In the genomic region with DNA sequence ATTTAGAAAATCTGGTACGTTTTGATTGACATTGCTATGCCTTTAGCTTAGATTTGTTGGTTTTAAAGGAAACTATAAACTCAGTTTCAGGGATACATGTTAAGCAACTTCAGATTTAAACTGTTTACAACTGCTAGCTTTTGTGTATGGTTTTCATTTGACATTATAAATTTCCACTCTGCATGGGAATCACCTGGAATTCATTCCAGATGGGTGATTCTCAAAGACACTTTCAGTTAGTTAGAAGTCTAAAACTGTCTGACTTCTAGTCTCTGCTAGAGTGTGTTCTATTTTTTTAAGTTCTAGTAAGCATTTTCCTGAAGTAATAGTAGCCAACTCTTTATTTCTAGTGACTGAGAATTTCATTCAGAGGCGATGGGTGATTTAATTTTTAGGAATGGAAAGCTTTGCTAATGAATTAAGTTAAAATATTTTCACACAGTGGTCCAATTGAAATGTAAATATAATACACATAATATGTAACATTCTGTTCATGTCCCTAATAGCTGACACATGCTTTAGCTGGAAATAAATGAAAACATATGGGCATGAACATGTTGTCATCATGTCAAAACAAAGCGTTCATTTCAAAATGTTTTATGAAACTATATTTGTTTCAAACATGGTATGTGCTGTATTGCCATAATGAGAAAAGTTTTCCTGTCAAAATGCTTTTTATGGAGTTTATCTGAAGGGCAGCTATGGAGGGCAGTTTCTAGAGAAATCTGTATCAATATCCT, we compare ENCODE assay signal across 27 cellular contexts. TPM values are rescaled to one million over a fixed set of nuclear protein-coding genes. Genes with fewer than 3 reads are reported as not detected.
"Had no signal": no experiment of that assay in that cellular context is flagged by ENCODE, and none has a peak within 500 bp of the region (broad histone marks: within the 10 kb centered on the region; RNA-seq: fewer than 3 reads in every experiment).

No MANE protein-coding gene starts in this region.

- DNase-seq: effector memory CD4-positive, alpha-beta T cell; esophagus squamous epithelium; foreskin keratinocyte; heart left ventricle; hippocampal formation; left colon; left ventricle myocardium superior; mesenchymal stem cell; naive B cell; nephron progenitor cell; psoas muscle; retina; right lobe of liver; spleen; stimulated activated CD4-positive, alpha-beta T cell treated with anti-CD3 and anti-CD28 coated beads, Interleukin-15, amount 100 ng/mL, for 24 hours; stimulated activated CD4-positive, alpha-beta T cell treated with anti-CD3 and anti-CD28 coated beads, Interleukin-1b, Interleukin-23, amount 100 ng/mL, for 48 hours; stimulated activated CD4-positive, alpha-beta T cell treated with anti-CD3 and anti-CD28 coated beads, Interleukin-4, amount 100 ng/mL, for 24 hours; tibial artery; upper lobe of left lung had no signal

- H3K27ac ChIP-seq: epithelial cell of prostate, esophagus squamous epithelium, foreskin keratinocyte, heart left ventricle, psoas muscle, right lobe of liver, spleen, tibial artery, upper lobe of left lung, vagina had no signal

- H3K4me3 Mint-ChIP-seq: nephron progenitor cell; stimulated activated memory B cell treated with anti-CD40 and anti-IgM and Interleukin-4, amounts not matched to agents 10 μg/mL and 1 μg/mL and 100 μg/mL, for 72 hours; stimulated activated naive CD8-positive, alpha-beta T cell treated with anti-CD3 and anti-CD28 coated beads, Interleukin-15, Interleukin-2, amounts not matched to agents 100 ng/mL and 50 ng/mL, for 24 hours had no signal

- H3K4me3 ChIP-seq: esophagus squamous epithelium, heart left ventricle, lung, psoas muscle, right lobe of liver, spleen, tibial artery, upper lobe of left lung, vagina had no signal

- H3K27ac Mint-ChIP-seq: naive B cell; stimulated activated memory B cell treated with anti-CD40 and anti-IgM and Interleukin-4, amounts not matched to agents 10 μg/mL and 1 μg/mL and 100 μg/mL, for 72 hours; stimulated activated naive CD8-positive, alpha-beta T cell treated with anti-CD3 and anti-CD28 coated beads, Interleukin-15, Interleukin-2, amounts not matched to agents 100 ng/mL and 50 ng/mL, for 24 hours had no signal

- H3K27me3 ChIP-seq: esophagus squamous epithelium, foreskin keratinocyte, heart left ventricle, right lobe of liver, spleen, tibial artery, upper lobe of left lung, vagina had no signal

- ATAC-seq: foreskin keratinocyte; heart left ventricle; left colon; left ventricle myocardium superior; psoas muscle; right lobe of liver; stimulated activated memory B cell treated with anti-CD40 and anti-IgM and Interleukin-4, amounts not matched to agents 10 μg/mL and 1 μg/mL and 100 μg/mL, for 72 hours had no signal

- H3K4me1 ChIP-seq: esophagus squamous epithelium, foreskin keratinocyte, heart left ventricle, psoas muscle, right lobe of liver, spleen, tibial artery, upper lobe of left lung, vagina had no signal

- H3K36me3 ChIP-seq: esophagus squamous epithelium, heart left ventricle, right lobe of liver, spleen, tibial artery, upper lobe of left lung, vagina had no signal

- H3K27me3 Mint-ChIP-seq: stimulated activated naive CD8-positive, alpha-beta T cell treated with anti-CD3 and anti-CD28 coated beads, Interleukin-15, Interleukin-2, amounts not matched to agents 100 ng/mL and 50 ng/mL, for 24 hours had no signal

- H3K4me1 Mint-ChIP-seq: naive B cell; nephron progenitor cell; stimulated activated memory B cell treated with anti-CD40 and anti-IgM and Interleukin-4, amounts not matched to agents 10 μg/mL and 1 μg/mL and 100 μg/mL, for 72 hours had no signal

- H3K9me3 ChIP-seq: psoas muscle, right lobe of liver, vagina had no signal

- H3K36me3 Mint-ChIP-seq: stimulated activated memory B cell treated with anti-CD40 and anti-IgM and Interleukin-4, amounts not matched to agents 10 μg/mL and 1 μg/mL and 100 μg/mL, for 72 hours had no signal

RNA-seq across cellular contexts. Expression of a gene that starts 58.3 kb away (rescaled TPM):
- total RNA-seq: esophagus squamous epithelium, foreskin keratinocyte, heart left ventricle, kidney epithelial cell, left colon, left ventricle myocardium superior, lung, omental fat pad, psoas muscle, right lobe of liver, spleen, temporal lobe, upper lobe of left lung, vagina had no signal
- polyA plus RNA-seq: foreskin keratinocyte, heart left ventricle, lung, psoas muscle, spleen had no signal
